ENCODE assay signal across 19 cellular contexts in genomic region chr9:16628421-16628820, GRCh38.
DNase-seq lines count a peak whose midpoint lies in the region; ATAC-seq, FAIRE-seq and TF ChIP-seq lines count a peak whose summit lies in the region.
"Had no signal": no experiment of that assay in that cellular context is flagged by ENCODE, and none has a peak within 500 bp of the region (broad histone marks: within the 10 kb centered on the region; RNA-seq: fewer than 3 reads in every experiment).

No MANE protein-coding gene starts in this region.

- ATAC-seq in HG02870 (IDR thresholded peaks at IDR 0.05; ENCODE audit: unreplicated experiment): no peak
- ATAC-seq: esophagus mucosa had no signal

- CTCF ChIA-PET in H1 (lab: Charles Lee; ENCODE audit: partially characterized antibody): interaction anchor here (0.7 to 1.7 kb wide), 2 partner anchors 9 to 754 kb away, joined by 3 to 6 read pairs; no protein-coding TSS in a partner anchor

- no peak overlapping the region for H3K4me2 ChIP-seq in H1 (ENCODE audit: insufficient read depth in 1 of 2, low read depth in 2 of 2, low read length in 2 of 2)

- peak overlapping the region; percentile 43; the same call in 1 of the 2 replicates for H2AK5ac ChIP-seq in H1 (ENCODE audit: low read depth, low read length)

- POLR2A ChIA-PET in H1 (lab: Charles Lee; ENCODE audit: partially characterized antibody): interaction anchor here (0.7 to 1.5 kb wide), 2 partner anchors 8 to 14 kb away, joined by 3 to 4 read pairs; no protein-coding TSS in a partner anchor

- H3K27ac Mint-ChIP-seq in nephron progenitor cell: peak overlapping the region; percentile 5
- H3K27ac Mint-ChIP-seq: stimulated activated naive CD8-positive, alpha-beta T cell treated with anti-CD3 and anti-CD28 coated beads, Interleukin-15, Interleukin-2, amounts not matched to agents 100 ng/mL and 50 ng/mL, for 24 hours had no signal

- TF ChIP-seq RAD21 in H1 (IDR thresholded peaks at IDR 0.05 in 1 of 2, conservative IDR thresholded peaks at IDR 0.05 in 1 of 2; ENCODE audit: low read depth in 2 of 2, low read length in 2 of 2): no peak

- H3K79me2 ChIP-seq in H1 (ENCODE audit: control insufficient read depth in 1 of 2, insufficient read depth in 2 of 2, low read length in 2 of 2): peaks cover 0 to 14% of the 10 kb centered on the region in 2 experiments; a peak in 1 of 4 replicates

- no peaks in the 10 kb centered on the region for H3K79me1 ChIP-seq in H1 (ENCODE audit: low read depth, low read length)

- no peak overlapping the region for H3K56ac ChIP-seq in H1 (replicated peaks; ENCODE audit: insufficient read length, low read depth, low read length)

- no peaks in the 10 kb centered on the region for H3K9me3 Mint-ChIP-seq in nephron progenitor cell
- H3K9me3 Mint-ChIP-seq: stimulated activated naive CD8-positive, alpha-beta T cell treated with anti-CD3 and anti-CD28 coated beads, Interleukin-15, Interleukin-2, amounts not matched to agents 100 ng/mL and 50 ng/mL, for 24 hours had no signal

- H3K23me2 ChIP-seq in H1 (ENCODE audit: low read depth, low read length): no peaks in the 10 kb centered on the region

- FAIRE-seq in H1 (lab: Jason Lieb, UNC): no peak

- H4K5ac ChIP-seq in H1 (ENCODE audit: insufficient read length, low read depth, low read length): no peak overlapping the region

- no peak overlapping the region for H2BK12ac ChIP-seq in H1 (ENCODE audit: low read depth, low read length)

- WGBS in H1 (ENCODE audit: extremely low coverage in 1 of 2, insufficient coverage in 1 of 2, insufficient read length in 1 of 2, insufficient replicate concordance in 2 of 2, low coverage in 1 of 2, low lambda C conversion rate in 2 of 2, missing lambda C conversion rate in 1 of 2), 2 experiments: 93% methylated on average over 7 of the region's 7 CpGs; no CpG with 5 or more reads in 1 of the 2 experiments
- 61 to 69% methylated on average over 7 of the region's 7 CpGs for WGBS in testis, 2 donors
- WGBS in tibial nerve, 2 donors: 46 to 68% methylated on average over 7 of the region's 7 CpGs

- no peak overlapping the region for H2BK15ac ChIP-seq in H1 (ENCODE audit: low read length)

- H3K4me1 ChIP-seq in HUES6 (ENCODE audit: control insufficient read depth, insufficient read depth, low read length) (peaks cover 46% of the 10 kb centered on the region), H1 (replicated peaks in 1 of 4; ENCODE audit: control insufficient read depth in 3 of 4, insufficient read depth in 4 of 4, low read length in 3 of 4) (peaks cover 2 to 31% (median 20%) of the 10 kb centered on the region in 4 experiments; a peak in 6 of 7 replicates), testis (peaks cover 10% of the 10 kb centered on the region), tibial nerve (peaks cover 0 to 43% (median 10%) of the 10 kb centered on the region in 4 donors)

- H3K36me3 ChIP-seq in HUES6 (ENCODE audit: control insufficient read depth, insufficient read depth, low read length): no peaks in the 10 kb centered on the region
- H3K36me3 ChIP-seq in H1 (ENCODE audit: control insufficient read depth in 2 of 4, insufficient read depth in 4 of 4, low read length in 3 of 4): no peaks in the 10 kb centered on the region
- H3K36me3 ChIP-seq in testis (ENCODE audit: low read depth, missing control alignments): no peaks in the 10 kb centered on the region
- no peaks in the 10 kb centered on the region for H3K36me3 ChIP-seq in tibial nerve

- intact Hi-C loops in testis (cut with DNase I; ENCODE audit: low total_unique reads): no loop called here

- H3K4me3 Mint-ChIP-seq in nephron progenitor cell: no peak overlapping the region
- H3K4me3 Mint-ChIP-seq: stimulated activated naive CD8-positive, alpha-beta T cell treated with anti-CD3 and anti-CD28 coated beads, Interleukin-15, Interleukin-2, amounts not matched to agents 100 ng/mL and 50 ng/mL, for 24 hours had no signal

- no peak overlapping the region for H2AFZ ChIP-seq in H1 (ENCODE audit: low read length)

- H3K23ac ChIP-seq in H1 (ENCODE audit: insufficient read length): no peak overlapping the region

- H3K18ac ChIP-seq in H1 (ENCODE audit: extremely low read depth, low read length): no peak overlapping the region

- H2BK5ac ChIP-seq in H1 (ENCODE audit: low read depth, low read length): no peak overlapping the region; the same call in 1 of the 2 replicates

- no peak for TF ChIP-seq CTCF in AG10803 (conservative IDR thresholded peaks at IDR 0.05; ENCODE audit: low read length)
- no peak for TF ChIP-seq CTCF in H1 (IDR thresholded peaks at IDR 0.05; ENCODE audit: control extremely low read depth in 1 of 3, insufficient read depth in 1 of 3, low read depth in 1 of 3, low read length in 3 of 3)
- TF ChIP-seq CTCF in nephron progenitor cell (IDR thresholded peaks at IDR 0.05): no peak
- no peak for TF ChIP-seq CTCF in testis (IDR thresholded peaks at IDR 0.05)
- TF ChIP-seq CTCF in tibial nerve (IDR thresholded peaks at IDR 0.05): no peak

- no peak for TF ChIP-seq EP300 in H1 (IDR thresholded peaks at IDR 0.05; ENCODE audit: borderline replicate concordance in 1 of 2, low read depth in 2 of 2, low read length in 2 of 2)
- no peak for TF ChIP-seq EP300 in tibial nerve (IDR thresholded peaks at IDR 0.05)

- H3K27me3 ChIP-seq in HUES6 (ENCODE audit: control insufficient read depth, insufficient read depth, low read length) (no peaks in the 10 kb centered on the region), H1 (replicated peaks in 1 of 4; ENCODE audit: control insufficient read depth in 3 of 4, extremely low read depth in 1 of 4, insufficient read depth in 3 of 4, low read length in 3 of 4) (no peaks in the 10 kb centered on the region), testis (no peaks in the 10 kb centered on the region), tibial nerve (no peaks in the 10 kb centered on the region)

- H3K14ac ChIP-seq in H1 (ENCODE audit: insufficient read length): no peak overlapping the region

- no peak overlapping the region for H4K91ac ChIP-seq in H1 (replicated peaks; ENCODE audit: insufficient read length, low read length)

- no peaks in the 10 kb centered on the region for H3K36me3 Mint-ChIP-seq in nephron progenitor cell (ENCODE audit: low read depth)

- H3K4me1 Mint-ChIP-seq in nephron progenitor cell: peaks cover 65% of the 10 kb centered on the region

- H3K27me3 Mint-ChIP-seq in nephron progenitor cell (ENCODE audit: low read depth, poor library complexity): peaks cover 9% of the 10 kb centered on the region
- H3K27me3 Mint-ChIP-seq: stimulated activated naive CD8-positive, alpha-beta T cell treated with anti-CD3 and anti-CD28 coated beads, Interleukin-15, Interleukin-2, amounts not matched to agents 100 ng/mL and 50 ng/mL, for 24 hours had no signal

- DNase-seq in AG10803 (ENCODE audit: low read depth) (peak; percentile 57), H1 (ENCODE audit: low read depth in 1 of 2, low spot score in 2 of 2) (no peak), nephron progenitor cell (no peak), testis (no peak), NCI-H2081 treated with DMSO at 0.1 percent for 48 hours (lab: John Stamatoyannopoulos, UW) (no peak), tibial nerve (ENCODE audit: low spot score in 2 of 2) (no peak)
- DNase-seq: activated CD4-positive, alpha-beta T cell treated with anti-CD3 and anti-CD28 coated beads for 1 hour; activated T-cell treated with anti-CD3 and anti-CD28 coated beads for 4 hours; AML-193; mammary epithelial cell; NCI-H1930; NCI-H748 treated with DMSO at 0.1 percent for 48 hours; T-helper 2 cell had no signal

- no peak overlapping the region for H3K4ac ChIP-seq in H1 (replicated peaks; ENCODE audit: insufficient read length, low read depth, low read length)

- H4K20me1 ChIP-seq in H1 (replicated peaks in 1 of 2; ENCODE audit: control insufficient read depth in 1 of 2, insufficient read depth in 2 of 2, low read length in 2 of 2): no peaks in the 10 kb centered on the region

- no peak for TF ChIP-seq POLR2A in H1 (IDR thresholded peaks at IDR 0.05; ENCODE audit: control extremely low read depth in 1 of 2, low read depth in 2 of 2, low read length in 2 of 2)
- no peak for TF ChIP-seq POLR2A in testis (IDR thresholded peaks at IDR 0.05)
- TF ChIP-seq POLR2A in tibial nerve (IDR thresholded peaks at IDR 0.05): no peak

- H2BK120ac ChIP-seq in H1 (replicated peaks; ENCODE audit: low read depth, low read length): no peak overlapping the region

- H3K9me3 ChIP-seq in HUES6 (ENCODE audit: control insufficient read depth, insufficient read depth, low read depth, low read length) (no peaks in the 10 kb centered on the region), H1 (ENCODE audit: insufficient read depth in 2 of 2, low read depth in 1 of 2, low read length in 1 of 2) (no peaks in the 10 kb centered on the region), testis (no peaks in the 10 kb centered on the region), tibial nerve (no peaks in the 10 kb centered on the region)

- no peak overlapping the region for H3K27ac ChIP-seq in HUES6 (ENCODE audit: low read depth, low read length)
- H3K27ac ChIP-seq in H1 (ENCODE audit: low read depth, low read length): no peak overlapping the region
- no peak overlapping the region for H3K27ac ChIP-seq in testis
- H3K27ac ChIP-seq in tibial nerve: peak overlapping the region in 2 of 4 donors; percentile 54 to 62
- H3K27ac ChIP-seq: HL-60 had no signal

- peak overlapping the region; percentile 11 for H3K4me3 ChIP-seq in AG10803 (ENCODE audit: low read length)
- H3K4me3 ChIP-seq in HUES6 (ENCODE audit: low read depth, low read length): no peak overlapping the region
- H3K4me3 ChIP-seq in H1 (ENCODE audit: extremely low read depth in 1 of 4, insufficient read depth in 2 of 4, low read depth in 3 of 4, low read length in 4 of 4): no peak overlapping the region
- no peak overlapping the region for H3K4me3 ChIP-seq in testis
- H3K4me3 ChIP-seq in tibial nerve: no peak overlapping the region
- H3K4me3 ChIP-seq: coronary artery had no signal

- no peak overlapping the region for H2BK20ac ChIP-seq in H1 (ENCODE audit: low read length)

- H3K9ac ChIP-seq in HUES6 (ENCODE audit: low read length) (peak overlapping the region; percentile 19), H1 (replicated peaks in 1 of 4; ENCODE audit: extremely low read depth in 1 of 4, low read depth in 3 of 4, low read length in 3 of 4) (no peak overlapping the region)

- H4K8ac ChIP-seq in H1 (ENCODE audit: extremely low read depth, insufficient read depth, low read length): no peak overlapping the region

TF ChIP-seq in H1, 55 proteins besides CTCF, POLR2A, EP300 and RAD21 (continues in another document):
- TF ChIP-seq ATF2 (IDR thresholded peaks at IDR 0.05; ENCODE audit: low read length): no peak
- TF ChIP-seq SUZ12 (IDR thresholded peaks at IDR 0.05; ENCODE audit: low read length): no peak
